Comparison of ENCODE assay signal across 15 cellular contexts in the genomic region with DNA sequence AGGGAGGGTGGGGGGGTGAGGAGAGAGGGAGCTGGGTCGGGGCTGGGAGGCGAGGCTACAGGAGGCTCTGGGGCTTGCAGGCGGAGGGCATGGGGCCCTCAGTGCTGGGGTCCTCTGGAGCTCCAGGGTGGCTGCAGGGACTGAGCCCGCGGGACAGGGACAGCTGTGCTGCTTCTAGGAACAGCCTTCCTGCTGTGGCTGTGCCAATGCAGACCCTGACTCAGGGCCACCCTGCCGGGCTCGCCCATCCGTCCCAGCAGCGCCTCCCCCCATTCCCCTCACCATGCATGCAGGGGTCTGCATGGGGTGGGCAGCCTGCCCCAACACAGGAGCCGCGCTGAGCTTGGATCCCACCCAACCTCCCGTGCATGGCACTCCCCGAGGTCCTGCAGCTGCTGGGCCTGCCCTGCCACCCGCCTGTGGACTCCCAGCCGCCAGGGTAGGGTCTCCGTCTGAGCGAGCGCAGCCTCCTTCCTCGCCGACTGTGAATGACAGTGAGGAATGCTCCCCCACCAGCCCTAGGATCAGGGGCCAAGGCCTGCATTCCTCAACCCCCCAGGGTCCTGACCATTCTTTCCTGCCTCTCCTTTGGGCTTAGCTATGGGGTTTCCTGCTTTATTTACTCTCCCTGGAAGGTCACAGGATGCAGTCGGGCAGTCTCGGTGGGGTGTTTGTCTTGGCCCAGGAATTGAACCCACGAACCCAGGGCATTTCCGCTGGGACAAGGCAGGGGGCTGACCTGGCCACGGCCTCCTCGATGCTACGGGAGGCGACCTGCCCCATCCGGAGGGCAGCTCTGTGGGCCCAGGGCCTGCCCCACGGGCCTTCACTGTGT. TPM values are rescaled to one million over a fixed set of nuclear protein-coding genes. Genes with fewer than 3 reads are reported as not detected.
DNase-seq lines count a peak whose midpoint lies in the region; ATAC-seq and TF ChIP-seq lines count a peak whose summit lies in the region.
"Had no signal": no experiment of that assay in that cellular context is flagged by ENCODE, and none has a peak within 500 bp of the region (broad histone marks: within the 10 kb centered on the region; RNA-seq: fewer than 3 reads in every experiment).

No MANE protein-coding gene starts in this region.

- H3K4me1 ChIP-seq in heart right ventricle (peaks cover 11 to 65% (median 52%) of the 10 kb centered on the region in 9 donors), PC-3 (ENCODE audit: insufficient read depth, low read length) (no peaks in the 10 kb centered on the region)

- H3K36me3 Mint-ChIP-seq in nephron progenitor cell (ENCODE audit: low read depth) = no peaks in the 10 kb centered on the region
- H3K36me3 Mint-ChIP-seq: type B pancreatic cell had no signal

- H4K20me1 ChIP-seq in PC-3 (ENCODE audit: low read length) = no peaks in the 10 kb centered on the region

- H3K9me2 ChIP-seq in PC-3 (replicated peaks; ENCODE audit: low read length) = no peaks in the 10 kb centered on the region

- no peak overlapping the region for H3K4me2 ChIP-seq in PC-3 (ENCODE audit: low read length)

- H2AFZ ChIP-seq in PC-3 (ENCODE audit: low read length) = no peak overlapping the region

- H3K9me3 ChIP-seq in heart right ventricle (no peaks in the 10 kb centered on the region), PC-3 (ENCODE audit: low read length) (no peaks in the 10 kb centered on the region)

- H3K4me1 Mint-ChIP-seq in nephron progenitor cell = peaks cover 30% of the 10 kb centered on the region
- H3K4me1 Mint-ChIP-seq: activated naive CD8-positive, alpha-beta T cell treated with anti-CD3 and anti-CD28 coated beads, Interleukin-2, amount 50 U/mL, for 24 hours had no signal

- no peaks in the 10 kb centered on the region for H3K79me2 ChIP-seq in PC-3 (ENCODE audit: low read length)

- CTCF ChIA-PET in PC-3 (lab: Charles Lee) = interaction anchor here (0.6 kb wide), 1 partner anchor 143 kb away, joined by 4 read pairs; no protein-coding TSS in a partner anchor

- ATAC-seq in heart right ventricle = peak; percentile 2 to 60 (median 30)
- no peak for ATAC-seq in PC-3
- ATAC-seq: activated naive CD8-positive, alpha-beta T cell treated with anti-CD3 and anti-CD28 coated beads, Interleukin-2, amount 50 U/mL, for 24 hours; naive thymus-derived CD4-positive, alpha-beta T cell had no signal

- BruUV-seq in PC-3 (replicated peaks; lab: Mats Ljungman, UMichigan) = no TSS peak

- intact Hi-C loops in heart right ventricle (cut with DNase I) = loop anchor here in 2 of 10 donors (5.0 to 10.0 kb wide), 2 partner anchors 95 to 958 kb away; partner anchors contain the start of gene CEBPA (in 1 of the 2)
- intact Hi-C loops in PC-3 (cut with micrococcal nuclease) = no loop called here

- H3K9me3 Mint-ChIP-seq in nephron progenitor cell = no peaks in the 10 kb centered on the region
- H3K9me3 Mint-ChIP-seq: activated naive CD8-positive, alpha-beta T cell treated with anti-CD3 and anti-CD28 coated beads, Interleukin-2, amount 50 U/mL, for 24 hours; type B pancreatic cell had no signal

- WGBS in heart right ventricle, 2 donors = 51 to 59% methylated on average over 30 of the region's 30 CpGs

- H3K4me3 Mint-ChIP-seq in nephron progenitor cell = no peak overlapping the region
- H3K4me3 Mint-ChIP-seq: activated naive CD8-positive, alpha-beta T cell treated with anti-CD3 and anti-CD28 coated beads, Interleukin-2, amount 50 U/mL, for 24 hours; naive thymus-derived CD4-positive, alpha-beta T cell; type B pancreatic cell had no signal

- no peak overlapping the region for H3K27ac Mint-ChIP-seq in nephron progenitor cell
- H3K27ac Mint-ChIP-seq: activated naive CD8-positive, alpha-beta T cell treated with anti-CD3 and anti-CD28 coated beads, Interleukin-2, amount 50 U/mL, for 24 hours; naive thymus-derived CD4-positive, alpha-beta T cell; type B pancreatic cell had no signal

- no peak overlapping the region for H3K9ac ChIP-seq in PC-3 (ENCODE audit: low read length)

- peaks cover 0 to 3% (median 0%) of the 10 kb centered on the region in 9 donors for H3K36me3 ChIP-seq in heart right ventricle
- H3K36me3 ChIP-seq in PC-3 (ENCODE audit: low read depth, low read length) = no peaks in the 10 kb centered on the region

- in situ Hi-C loops in GM13977 (cut with MboI; ENCODE audit: low pct_unique_long_range_greater_than_20kb, low sequenced_read_pairs, unreplicated experiment) = no loop called here

- H3K27me3 ChIP-seq in heart right ventricle (no peaks in the 10 kb centered on the region), PC-3 (ENCODE audit: low read length) (no peaks in the 10 kb centered on the region)

- H3K4me3 ChIP-seq in heart right ventricle (no peak overlapping the region), PC-3 (ENCODE audit: low read length) (no peak overlapping the region)

- peak; percentile 58 for DNase-seq in Daoy (ENCODE audit: low read depth)
- DNase-seq in T1000 (lab: John Stamatoyannopoulos, UW) = peak; percentile 18
- peak in 1 of 2 donors; percentile 34 for DNase-seq in heart right ventricle
- peak; percentile 58 for DNase-seq in nephron progenitor cell
- DNase-seq in NCI-H2227 (lab: John Stamatoyannopoulos, UW; ENCODE audit: unreplicated experiment) = no peak
- no peak for DNase-seq in GM13977 (ENCODE audit: low spot score)
- no peak for DNase-seq in PC-3
- DNase-seq in C1 segment of cervical spinal cord (lab: John Stamatoyannopoulos, UW) = no peak
- DNase-seq: activated CD4-positive, alpha-beta T cell treated with anti-CD3 and anti-CD28 coated beads for 4 hours; activated naive CD8-positive, alpha-beta T cell treated with anti-CD3 and anti-CD28 coated beads, Interleukin-2, amount 50 U/mL, for 24 hours; activated T-cell treated with anti-CD3 and anti-CD28 coated beads for 4 hours; MV-4-11; naive thymus-derived CD4-positive, alpha-beta T cell; SHP77 treated with DMSO at 0.1 percent for 48 hours had no signal

- peak overlapping the region in 6 of 10 donors; percentile 8 to 69 (median 53) for H3K27ac ChIP-seq in heart right ventricle
- no peak overlapping the region for H3K27ac ChIP-seq in PC-3 (ENCODE audit: low read length)

- peaks cover 3% of the 10 kb centered on the region for H3K27me3 Mint-ChIP-seq in nephron progenitor cell (ENCODE audit: low read depth, poor library complexity)
- H3K27me3 Mint-ChIP-seq: activated naive CD8-positive, alpha-beta T cell treated with anti-CD3 and anti-CD28 coated beads, Interleukin-2, amount 50 U/mL, for 24 hours; naive thymus-derived CD4-positive, alpha-beta T cell; type B pancreatic cell had no signal

- TF ChIP-seq CTCF in heart right ventricle (IDR thresholded peaks at IDR 0.05) (no peak), nephron progenitor cell (IDR thresholded peaks at IDR 0.05) (no peak), GM13977 (IDR thresholded peaks at IDR 0.05; ENCODE audit: extremely low read depth, insufficient read depth, missing control alignments) (no peak), PC-3 (conservative IDR thresholded peaks at IDR 0.05; ENCODE audit: low read depth, low read length) (no peak)

- H3F3A ChIP-seq in PC-3 (ENCODE audit: low read length, unreplicated experiment) = no peaks in the 10 kb centered on the region

- POLR2A ChIA-PET in PC-3 (lab: Charles Lee; ENCODE audit: unreplicated experiment) = no interaction called here

RNA-seq across cellular contexts. Expression of gene CEBPG, which starts 23.4 kb away (rescaled TPM):
- total RNA-seq in Daoy (2014; rRNA removed; shearing (Covaris generic)) = 35.4 and 40.0 TPM in 2 replicates
- 10 to 100 TPM; 10.4 to 19.4 (median 13.4) TPM for total RNA-seq in heart right ventricle
- polyA plus RNA-seq in heart right ventricle = 10 to 100 TPM; 15.0 to 22.2 TPM
- total RNA-seq in PC-3 (2014; rRNA removed) = 19.5 and 24.6 TPM in 2 replicates

Comparison
In these comparisons a context has a peak if more than half of its experiments do, and no peak if none do; other contexts are left out.
1. DNase-seq: peak in Daoy (single experiment), T1000 (single experiment) and nephron progenitor cell (single experiment); none in NCI-H2227 (single experiment), GM13977 (single experiment), PC-3 (single experiment) and C1 segment of cervical spinal cord (0 of 14).